Comparison of ENCODE assay signal across 8 cellular contexts in the genomic region with DNA sequence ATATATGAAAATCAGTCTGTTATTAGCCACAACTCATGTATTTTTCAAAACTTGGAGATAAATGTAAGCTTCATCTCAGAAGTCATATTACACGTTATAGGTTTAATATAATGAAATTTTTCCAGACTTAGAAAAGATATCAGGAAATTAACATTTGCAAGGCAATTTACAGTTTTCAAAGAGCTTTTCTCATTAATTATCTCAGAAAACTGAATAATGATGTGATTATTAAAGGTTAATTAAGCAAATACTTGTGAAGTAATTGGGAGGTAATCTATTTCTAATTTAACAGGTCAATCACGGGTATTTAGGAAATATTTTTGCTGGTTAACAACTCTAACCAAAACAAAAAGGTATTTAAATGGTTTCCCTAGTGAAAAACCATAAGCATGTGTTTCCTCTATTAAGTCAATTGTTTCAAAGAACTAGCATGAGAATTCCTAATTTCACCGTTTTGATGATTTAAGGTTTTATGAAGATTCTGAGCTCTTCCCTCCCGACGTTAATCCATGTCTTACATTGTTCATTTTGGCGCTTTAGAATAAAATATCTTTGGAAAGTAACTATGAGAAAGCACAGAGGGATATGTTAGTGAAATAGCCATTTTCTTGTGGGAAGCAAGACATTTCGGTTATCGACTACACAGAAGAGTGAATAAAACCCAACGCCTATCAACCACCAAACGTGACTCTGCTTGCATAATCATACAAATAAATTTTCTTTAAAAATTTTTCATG. TPM values are rescaled to one million over a fixed set of nuclear protein-coding genes. Genes with fewer than 3 reads are reported as not detected.
DNase-seq lines count a peak whose midpoint lies in the region; ATAC-seq and TF ChIP-seq lines count a peak whose summit lies in the region.

No MANE protein-coding gene starts in this region.

- H3K27ac ChIP-seq in ascending aorta: peak overlapping the region; percentile 89 to 91
- H3K27ac ChIP-seq in liver (ENCODE audit: low read depth in 1 of 2, low read length in 2 of 2): peak overlapping the region; percentile 88 to 95
- H3K27ac ChIP-seq in temporal lobe (ENCODE audit: low read depth, low read length): peak overlapping the region; percentile 94

- 32% methylated on average over 10 of the region's 10 CpGs for WGBS in liver

- ATAC-seq in HG03175 (IDR thresholded peaks at IDR 0.05; ENCODE audit: unreplicated experiment): no peak

- no peaks in the 10 kb centered on the region for H3K27me3 ChIP-seq in ascending aorta
- no peaks in the 10 kb centered on the region for H3K27me3 ChIP-seq in liver (ENCODE audit: control insufficient read depth in 4 of 4, insufficient read depth in 4 of 4, low read length in 3 of 4)

- H3K27me3 Mint-ChIP-seq in activated CD4-positive, alpha-beta T cell treated with anti-CD3 and anti-CD28 coated beads, Interleukin-2, amount 10 ng/mL, durations not matched to agents 24 days and 14 days: peaks cover 43% of the 10 kb centered on the region

- H3K4me3 Mint-ChIP-seq in activated CD4-positive, alpha-beta T cell treated with anti-CD3 and anti-CD28 coated beads, Interleukin-2, amount 10 ng/mL, durations not matched to agents 24 days and 14 days: peak overlapping the region; percentile 73

- H3K36me3 Mint-ChIP-seq in activated CD4-positive, alpha-beta T cell treated with anti-CD3 and anti-CD28 coated beads, Interleukin-2, amount 10 ng/mL, durations not matched to agents 24 days and 14 days (ENCODE audit: low read depth): no peaks in the 10 kb centered on the region

- no peaks in the 10 kb centered on the region for H3K4me1 ChIP-seq in ascending aorta
- H3K4me1 ChIP-seq in liver (ENCODE audit: control insufficient read depth in 4 of 4, insufficient read depth in 4 of 4, low read length in 3 of 4): peaks cover 0 to 16% (median 1%) of the 10 kb centered on the region in 4 donors

- H3K4me1 Mint-ChIP-seq in activated CD4-positive, alpha-beta T cell treated with anti-CD3 and anti-CD28 coated beads, Interleukin-2, amount 10 ng/mL, durations not matched to agents 24 days and 14 days: peaks cover 7% of the 10 kb centered on the region

- no peak overlapping the region for H3K27ac Mint-ChIP-seq in activated CD4-positive, alpha-beta T cell treated with anti-CD3 and anti-CD28 coated beads, Interleukin-2, amount 10 ng/mL, durations not matched to agents 24 days and 14 days

- intact Hi-C loops in activated CD4-positive, alpha-beta T cell treated with anti-CD3 and anti-CD28 coated beads, Interleukin-2, amount 10 ng/mL, durations not matched to agents 24 days and 14 days (cut with micrococcal nuclease): no loop called here
- intact Hi-C loops in ascending aorta (cut with DNase I): loop anchor here (5.0 kb wide), 1 partner anchor 148 kb away; no protein-coding TSS in a partner anchor

- H3K9me3 ChIP-seq in ascending aorta: no peaks in the 10 kb centered on the region
- no peaks in the 10 kb centered on the region for H3K9me3 ChIP-seq in liver (ENCODE audit: control insufficient read depth in 4 of 4, low read length in 3 of 4)

- TF ChIP-seq RAD21 in liver (IDR thresholded peaks at IDR 0.05): no peak

- no peaks in the 10 kb centered on the region for H3K9me3 Mint-ChIP-seq in activated CD4-positive, alpha-beta T cell treated with anti-CD3 and anti-CD28 coated beads, Interleukin-2, amount 10 ng/mL, durations not matched to agents 24 days and 14 days

- no peak for DNase-seq in activated CD4-positive, alpha-beta T cell treated with anti-CD3 and anti-CD28 coated beads, Interleukin-2, amount 10 ng/mL, durations not matched to agents 24 days and 14 days
- no peak for DNase-seq in activated CD4-positive, alpha-beta T cell treated with anti-CD3 and anti-CD28 coated beads for 4 hours
- DNase-seq in ascending aorta (ENCODE audit: low spot score in 2 of 2) (no peak), SKM-1 treated with dmso at 0.1 percent for 144 hours (lab: John Stamatoyannopoulos, UW; ENCODE audit: unreplicated experiment) (no peak), hepatic stellate cell (ENCODE audit: low spot score) (no peak)

- H3K36me3 ChIP-seq in ascending aorta (no peaks in the 10 kb centered on the region), liver (ENCODE audit: control insufficient read depth in 4 of 4, insufficient read depth in 3 of 4, low read depth in 1 of 4, low read length in 3 of 4) (no peaks in the 10 kb centered on the region)

- peak overlapping the region; percentile 87 to 92 for H3K9ac ChIP-seq in liver (ENCODE audit: low read depth in 1 of 2, low read length in 2 of 2)

- H3K4me3 ChIP-seq in ascending aorta (peak overlapping the region; percentile 74 to 87), liver (ENCODE audit: low read depth in 1 of 3, low read length in 3 of 3) (peak overlapping the region; percentile 66 to 99 (median 78))

- TF ChIP-seq CTCF in ascending aorta (IDR thresholded peaks at IDR 0.05): no peak
- TF ChIP-seq CTCF in liver (IDR thresholded peaks at IDR 0.05; ENCODE audit: low read depth, low read length, missing input control): no peak

TF ChIP-seq in liver, 16 proteins besides CTCF, POLR2A, EP300 and RAD21:
- TF ChIP-seq TAF1 (conservative IDR thresholded peaks at IDR 0.05) (no peak), HNF4G (IDR thresholded peaks at IDR 0.05) (no peak), RXRA (IDR thresholded peaks at IDR 0.05) (no peak), EGR1 (IDR thresholded peaks at IDR 0.05; ENCODE audit: low read depth in 2 of 2) (no peak), ZBTB33 (IDR thresholded peaks at IDR 0.05) (no peak), GABPA (IDR thresholded peaks at IDR 0.05 in 1 of 2, conservative IDR thresholded peaks at IDR 0.05 in 1 of 2) (no peak)
- TF ChIP-seq, protein P1, sequence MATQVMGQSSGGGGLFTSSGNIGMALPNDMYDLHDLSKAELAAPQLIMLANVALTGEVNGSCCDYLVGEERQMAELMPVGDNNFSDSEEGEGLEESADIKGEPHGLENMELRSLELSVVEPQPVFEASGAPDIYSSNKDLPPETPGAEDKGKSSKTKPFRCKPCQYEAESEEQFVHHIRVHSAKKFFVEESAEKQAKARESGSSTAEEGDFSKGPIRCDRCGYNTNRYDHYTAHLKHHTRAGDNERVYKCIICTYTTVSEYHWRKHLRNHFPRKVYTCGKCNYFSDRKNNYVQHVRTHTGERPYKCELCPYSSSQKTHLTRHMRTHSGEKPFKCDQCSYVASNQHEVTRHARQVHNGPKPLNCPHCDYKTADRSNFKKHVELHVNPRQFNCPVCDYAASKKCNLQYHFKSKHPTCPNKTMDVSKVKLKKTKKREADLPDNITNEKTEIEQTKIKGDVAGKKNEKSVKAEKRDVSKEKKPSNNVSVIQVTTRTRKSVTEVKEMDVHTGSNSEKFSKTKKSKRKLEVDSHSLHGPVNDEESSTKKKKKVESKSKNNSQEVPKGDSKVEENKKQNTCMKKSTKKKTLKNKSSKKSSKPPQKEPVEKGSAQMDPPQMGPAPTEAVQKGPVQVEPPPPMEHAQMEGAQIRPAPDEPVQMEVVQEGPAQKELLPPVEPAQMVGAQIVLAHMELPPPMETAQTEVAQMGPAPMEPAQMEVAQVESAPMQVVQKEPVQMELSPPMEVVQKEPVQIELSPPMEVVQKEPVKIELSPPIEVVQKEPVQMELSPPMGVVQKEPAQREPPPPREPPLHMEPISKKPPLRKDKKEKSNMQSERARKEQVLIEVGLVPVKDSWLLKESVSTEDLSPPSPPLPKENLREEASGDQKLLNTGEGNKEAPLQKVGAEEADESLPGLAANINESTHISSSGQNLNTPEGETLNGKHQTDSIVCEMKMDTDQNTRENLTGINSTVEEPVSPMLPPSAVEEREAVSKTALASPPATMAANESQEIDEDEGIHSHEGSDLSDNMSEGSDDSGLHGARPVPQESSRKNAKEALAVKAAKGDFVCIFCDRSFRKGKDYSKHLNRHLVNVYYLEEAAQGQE (IDR thresholded peaks at IDR 0.05): no peak

RNA-seq across cellular contexts. Expression of gene NEO1, which starts 1.5 kb away (rescaled TPM):
- total RNA-seq in activated CD4-positive, alpha-beta T cell treated with anti-CD3 and anti-CD28 coated beads, Interleukin-2, amount 10 ng/mL, durations not matched to agents 24 days and 14 days: 5.8 TPM in 2 replicates
- 21.8 TPM for total RNA-seq in ascending aorta
- total RNA-seq in liver: 1 to 10 TPM; 5.6 to 9.9 TPM
- 1 to 10 TPM; 1.6 to 5.9 TPM for polyA plus RNA-seq in liver
- 151 TPM for total RNA-seq in temporal lobe
